Comparison of ENCODE assay signal across 8 cellular contexts in the genomic region with DNA sequence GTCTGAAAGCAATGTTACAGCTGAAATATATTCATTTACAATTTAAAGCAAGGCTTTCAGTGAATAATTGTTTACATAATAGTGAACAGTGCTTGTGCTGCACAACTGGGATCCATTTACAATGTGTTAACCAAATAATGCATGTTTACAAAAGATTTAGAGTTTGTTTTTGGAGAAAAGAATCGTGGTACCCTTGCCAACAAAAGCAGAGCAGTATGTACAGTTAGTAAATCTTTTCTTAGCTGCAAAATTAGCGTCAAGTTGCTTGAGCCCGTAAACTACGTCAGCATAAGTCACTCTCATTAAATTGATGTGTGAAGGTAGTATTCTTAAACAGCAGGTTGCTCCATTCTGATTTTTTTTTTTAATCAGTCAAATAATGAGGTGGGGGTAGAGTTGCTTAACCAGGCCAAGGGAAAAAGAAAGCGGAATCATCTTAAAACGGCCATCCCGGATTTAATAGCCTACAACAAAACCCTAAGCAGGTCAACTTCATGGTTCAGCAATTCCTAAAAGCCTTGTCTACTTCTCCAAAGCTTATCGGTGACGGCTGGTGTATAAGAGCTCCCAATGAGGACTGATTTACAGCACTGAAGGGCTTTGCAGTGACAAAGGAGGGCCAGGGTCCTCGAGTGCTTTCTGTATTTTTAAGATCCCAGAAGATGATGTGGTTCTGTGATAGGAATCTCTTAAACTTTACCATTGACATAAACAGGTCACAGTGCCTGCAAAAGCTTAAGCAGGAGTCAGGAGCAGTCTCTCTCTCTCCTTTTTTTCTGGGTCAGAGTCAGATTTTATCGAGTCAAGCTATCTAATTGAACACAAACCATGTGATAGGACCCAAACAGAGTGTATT.
DNase-seq lines count a peak whose midpoint lies in the region; TF ChIP-seq lines count a peak whose summit lies in the region.

No MANE protein-coding gene starts in this region.

- no peaks in the 10 kb centered on the region for H3K27me3 ChIP-seq in GM23248 (replicated peaks; ENCODE audit: insufficient read depth)
- peaks cover 31% of the 10 kb centered on the region for H3K27me3 ChIP-seq in endodermal cell (ENCODE audit: control insufficient read depth, insufficient read depth, low read length, poor library complexity, severe bottlenecking)
- H3K27me3 ChIP-seq in trophoblast cell (ENCODE audit: insufficient read depth, low read length) = no peaks in the 10 kb centered on the region

- DNase-seq in GM23248 (peak; percentile 6), NCI-H82 (lab: John Stamatoyannopoulos, UW) (peak; percentile 92), endodermal cell (no peak), trophoblast cell (no peak), NOMO-1 (lab: John Stamatoyannopoulos, UW; ENCODE audit: unreplicated experiment in 2 of 2) (no peak), iPS-NIHi7 (ENCODE audit: extremely low spot score) (no peak), NK-92 (lab: John Stamatoyannopoulos, UW; ENCODE audit: unreplicated experiment) (no peak), COLO668 (lab: John Stamatoyannopoulos, UW; ENCODE audit: unreplicated experiment) (no peak)

- H3K23ac ChIP-seq in trophoblast cell (ENCODE audit: low read length) = no peak overlapping the region

- TF ChIP-seq CTCF in endodermal cell (conservative IDR thresholded peaks at IDR 0.05) = no peak

- H3K36me3 Mint-ChIP-seq in endodermal cell (ENCODE audit: low read depth) = no peaks in the 10 kb centered on the region

- no peaks in the 10 kb centered on the region; the same call in 1 of the 2 replicates for H3K36me3 ChIP-seq in GM23248 (ENCODE audit: low read depth)
- H3K36me3 ChIP-seq in endodermal cell (ENCODE audit: control insufficient read depth, insufficient read depth, low read length) = no peaks in the 10 kb centered on the region
- peaks cover 0 to 2% of the 10 kb centered on the region in 2 experiments for H3K36me3 ChIP-seq in trophoblast cell (ENCODE audit: control insufficient read depth in 1 of 2, insufficient read depth in 2 of 2, low read length in 2 of 2)

- H3K4me3 Mint-ChIP-seq in endodermal cell = no peak overlapping the region

- H3K27ac ChIP-seq in GM23248 (peak overlapping the region; percentile 84), endodermal cell (ENCODE audit: low read depth, low read length) (peak overlapping the region; percentile 98), trophoblast cell (ENCODE audit: low read depth, low read length) (peak overlapping the region; percentile 80)

- no peak overlapping the region for H3K4ac ChIP-seq in trophoblast cell (ENCODE audit: low read depth, low read length)

- peaks cover 13% of the 10 kb centered on the region for H3K79me1 ChIP-seq in trophoblast cell (ENCODE audit: low read length)

- H2BK12ac ChIP-seq in trophoblast cell (ENCODE audit: low read length) = no peak overlapping the region

- H2AK5ac ChIP-seq in trophoblast cell (ENCODE audit: low read length) = no peak overlapping the region

- no peak overlapping the region for H2BK5ac ChIP-seq in trophoblast cell (ENCODE audit: low read depth, low read length, poor library complexity)

- no peaks in the 10 kb centered on the region for H4K20me1 ChIP-seq in GM23248 (ENCODE audit: insufficient read depth)

- peaks cover 56% of the 10 kb centered on the region for H3K4me1 Mint-ChIP-seq in endodermal cell

- H3K4me1 ChIP-seq in GM23248 (ENCODE audit: insufficient read depth) (peaks cover 50% of the 10 kb centered on the region), endodermal cell (ENCODE audit: control insufficient read depth, insufficient read depth, low read length) (peaks cover 22% of the 10 kb centered on the region), trophoblast cell (ENCODE audit: control insufficient read depth in 1 of 2, insufficient read depth in 2 of 2, low read length in 2 of 2) (peaks cover 3 to 13% of the 10 kb centered on the region in 2 experiments)

- H4K8ac ChIP-seq in trophoblast cell (ENCODE audit: low read depth, low read length) = no peak overlapping the region

- H3K27me3 Mint-ChIP-seq in endodermal cell (ENCODE audit: insufficient read depth) = peaks cover 22% of the 10 kb centered on the region

- no peak overlapping the region for H3K18ac ChIP-seq in trophoblast cell (ENCODE audit: low read length)

- WGBS in GM23248 (ENCODE audit: low coverage in 1 of 2, low lambda C conversion rate in 2 of 2, missing lambda C conversion rate in 2 of 2), 2 experiments = 71 to 72% methylated on average over 11 of the region's 11 CpGs
- 60 to 83% methylated on average over 6 to 11 of the region's 11 CpGs for WGBS in endodermal cell (ENCODE audit: insufficient coverage in 1 of 2, insufficient read length in 1 of 2), 2 experiments
- WGBS in trophoblast cell (ENCODE audit: extremely low coverage, insufficient coverage, insufficient read length) = no CpG with 5 or more reads among the region's 11 CpGs

- no peak overlapping the region for H2BK120ac ChIP-seq in trophoblast cell (ENCODE audit: insufficient read depth, low read length, poor library complexity)

- H4K12ac ChIP-seq in trophoblast cell (ENCODE audit: low read depth, low read length) = no peak overlapping the region

- peaks cover 46% of the 10 kb centered on the region for H3F3A ChIP-seq in GM23248 (ENCODE audit: insufficient read depth)

- H3K9ac ChIP-seq in GM23248 (peak overlapping the region; percentile 47; the same call in 1 of the 2 replicates), endodermal cell (ENCODE audit: extremely low read depth, low read length, poor library complexity, severe bottlenecking) (no peak overlapping the region), trophoblast cell (ENCODE audit: low read length) (no peak overlapping the region)

- H4K91ac ChIP-seq in trophoblast cell (ENCODE audit: low read depth, low read length) = no peak overlapping the region

- H2AFZ ChIP-seq in GM23248 = no peak overlapping the region
- H2AFZ ChIP-seq in trophoblast cell (ENCODE audit: insufficient read depth, low read length, poor library complexity) = no peak overlapping the region

- H3K27ac Mint-ChIP-seq in endodermal cell = no peak overlapping the region

- in situ Hi-C loops in GM23248 (cut with MboI) = no loop called here

- no peaks in the 10 kb centered on the region for H3K9me3 ChIP-seq in GM23248 (ENCODE audit: low read depth)
- H3K9me3 ChIP-seq in endodermal cell (ENCODE audit: control insufficient read depth, low read length) = peaks cover 20% of the 10 kb centered on the region
- H3K9me3 ChIP-seq in trophoblast cell (ENCODE audit: insufficient read depth, low read depth, low read length) = no peaks in the 10 kb centered on the region

- H3K14ac ChIP-seq in trophoblast cell (ENCODE audit: low read length) = no peak overlapping the region

- no peaks in the 10 kb centered on the region for H3K9me2 ChIP-seq in GM23248 (ENCODE audit: insufficient read depth)

- H3K4me3 ChIP-seq in GM23248 (peak overlapping the region; percentile 33), endodermal cell (ENCODE audit: low read length) (no peak overlapping the region), trophoblast cell (ENCODE audit: low read depth, low read length) (no peak overlapping the region)

- peaks cover 4% of the 10 kb centered on the region for H3K9me3 Mint-ChIP-seq in endodermal cell

- H3K4me2 ChIP-seq in GM23248 (ENCODE audit: unreplicated experiment) = peak overlapping the region; percentile 76
- H3K4me2 ChIP-seq in trophoblast cell (ENCODE audit: low read length) = no peak overlapping the region

- H3K79me2 ChIP-seq in GM23248 (ENCODE audit: insufficient read depth) (no peaks in the 10 kb centered on the region), trophoblast cell (ENCODE audit: control insufficient read depth, insufficient read depth, low read length, poor library complexity) (no peaks in the 10 kb centered on the region)

Comparison
In these comparisons a context has a peak if more than half of its experiments do, and no peak if none do; other contexts are left out.
1. DNase-seq: peak in GM23248 (single experiment) and NCI-H82 (single experiment); none in endodermal cell (single experiment), trophoblast cell (0 of 2), NOMO-1 (0 of 2), iPS-NIHi7 (single experiment), NK-92 (single experiment) and COLO668 (single experiment).
2. Peak in every context shown above with its lines, with median percentiles within 50 percentile points of each other: H3K27ac ChIP-seq.